34 cellular contexts compared by ENCODE assay signal in genomic region chr17:54781389-54781788, GRCh38.
"Had no signal": no experiment of that assay in that cellular context is flagged by ENCODE, and none has a peak within 500 bp of the region (broad histone marks: within the 10 kb centered on the region; RNA-seq: fewer than 3 reads in every experiment).

No MANE protein-coding gene starts in this region.

- H3K27ac ChIP-seq: adrenal gland, body of pancreas, cardiac muscle cell, colonic mucosa, esophagus muscularis mucosa, foreskin keratinocyte, gastrocnemius medialis, heart right ventricle, hepatocyte, WERI-Rb-1 had no signal

- H3K9me3 ChIP-seq: adrenal gland, body of pancreas, colonic mucosa, esophagus muscularis mucosa, gastrocnemius medialis, heart right ventricle had no signal

- H3K27me3 ChIP-seq: adrenal gland, body of pancreas, cardiac muscle cell, colonic mucosa, esophagus muscularis mucosa, foreskin keratinocyte, gastrocnemius medialis, heart right ventricle, hepatocyte had no signal

- FAIRE-seq: endometrium, endothelial cell of umbilical vein had no signal

- H3K36me3 ChIP-seq: adrenal gland, cardiac muscle cell, colonic mucosa, esophagus muscularis mucosa, gastrocnemius medialis, heart right ventricle, WERI-Rb-1 had no signal

- H3K4me3 ChIP-seq: adrenal gland, body of pancreas, cardiac muscle cell, colonic mucosa, esophagus muscularis mucosa, gastrocnemius medialis, heart right ventricle, hepatocyte had no signal

- ATAC-seq: activated CD4-positive, CD25-positive, alpha-beta regulatory T cell treated with anti-CD3 and anti-CD28 coated beads, Interleukin-2, amount 50 U/mL, for 24 hours; activated CD8-positive, alpha-beta memory T cell treated with anti-CD3 and anti-CD28 coated beads, Interleukin-2, amount 10 ng/mL, durations not matched to agents 7 days and 5 days; activated CD8-positive, alpha-beta T cell treated with anti-CD3 and anti-CD28 coated beads, Interleukin-2, amount 10 ng/mL, durations not matched to agents 7 days and 5 days; activated naive CD8-positive, alpha-beta T cell treated with anti-CD3 and anti-CD28 coated beads, Interleukin-2, amount 50 U/mL, for 24 hours; body of pancreas; foreskin keratinocyte; gastrocnemius medialis; heart right ventricle; T-helper 17 cell had no signal

- H3K4me2 ChIP-seq: hepatocyte had no signal

- DNase-seq: activated B cell treated with CpG ODN at 0.5 μM for 24 hours; activated CD4-positive, alpha-beta T cell treated with anti-CD3 and anti-CD28 coated beads for 48 hours; activated CD4-positive, alpha-beta T cell treated with anti-CD3 and anti-CD28 coated beads, Interleukin-2, amount 50 U/mL, for 1 hour; activated CD4-positive, alpha-beta T cell treated with anti-CD3 and anti-CD28 coated beads, Interleukin-2, amount 50 U/mL, for 48 hours; activated CD8-positive, alpha-beta memory T cell treated with anti-CD3 and anti-CD28 coated beads, Interleukin-2, amount 10 ng/mL, durations not matched to agents 7 days and 5 days; activated CD8-positive, alpha-beta memory T cell treated with anti-CD3 and anti-CD28 coated beads, Interleukin-2, amount 50 U/mL, for 4 hours; activated CD8-positive, alpha-beta T cell treated with anti-CD3 and anti-CD28 coated beads, Interleukin-2, amount 10 ng/mL, durations not matched to agents 7 days and 5 days; activated effector memory CD4-positive, alpha-beta T cell treated with anti-CD3 and anti-CD28 coated beads, Interleukin-2, amount 50 U/mL, for 16 hours; activated naive CD4-positive, alpha-beta T cell treated with anti-CD3 and anti-CD28 coated beads for 36 hours; activated naive CD8-positive, alpha-beta T cell treated with anti-CD3 and anti-CD28 coated beads for 36 hours; activated naive CD8-positive, alpha-beta T cell treated with anti-CD3 and anti-CD28 coated beads, Interleukin-2, amount 50 U/mL, for 24 hours; activated T-cell treated with anti-CD3 and anti-CD28 coated beads, Interleukin-2, amount 50 U/mL, for 1 hour; activated T-cell treated with anti-CD3 and anti-CD28 coated beads, Interleukin-2, amount 50 U/mL, for 48 hours; adrenal gland; amygdala; aorta; central memory CD4-positive, alpha-beta T cell; cerebellar nuclear complex; colonic mucosa; effector CD8-positive, alpha-beta T cell; erythroblast; foreskin keratinocyte; gastrocnemius medialis; heart right ventricle; T-helper 17 cell; T1000; WERI-Rb-1 had no signal

- H3K4me1 ChIP-seq: adrenal gland, body of pancreas, colonic mucosa, esophagus muscularis mucosa, foreskin keratinocyte, gastrocnemius medialis, heart right ventricle had no signal
